In genomic region chr6:36659271-36659670, GRCh38 we compare ENCODE assay signal across 18 cellular contexts. TPM values are rescaled to one million over a fixed set of nuclear protein-coding genes. Genes with fewer than 3 reads are reported as not detected.
DNase-seq lines count a peak whose midpoint lies in the region; ATAC-seq and TF ChIP-seq lines count a peak whose summit lies in the region.
"Had no signal": no experiment of that assay in that cellular context is flagged by ENCODE, and none has a peak within 500 bp of the region (broad histone marks: within the 10 kb centered on the region; RNA-seq: fewer than 3 reads in every experiment).

No MANE protein-coding gene starts in this region.

- H3K4me1 Mint-ChIP-seq in endothelial cell (ENCODE audit: unreplicated experiment) = peaks cover 7% of the 10 kb centered on the region

- intact Hi-C loops in mammary epithelial cell (cut with micrococcal nuclease) = loop anchor here (2.0 kb wide), 1 partner anchor 14 kb away; no protein-coding TSS in a partner anchor

- no peak overlapping the region for H4K8ac ChIP-seq in mesenchymal stem cell (ENCODE audit: low read length)

- H3K4ac ChIP-seq in mesenchymal stem cell (ENCODE audit: low read depth in 1 of 2, low read length in 2 of 2) = no peak overlapping the region

- no peak overlapping the region for H2AK5ac ChIP-seq in mesenchymal stem cell (ENCODE audit: low read length, severe bottlenecking)

- H3K27me3 ChIP-seq in BLaER1 treated with 17β-estradiol and CSF1 and Interleukin-3, amounts not matched to agents 10 nM and 100 nM = no peaks in the 10 kb centered on the region
- H3K27me3 ChIP-seq in mammary epithelial cell (ENCODE audit: insufficient read depth, low read length) = no peaks in the 10 kb centered on the region
- peaks cover 0 to 17% of the 10 kb centered on the region in 2 experiments for H3K27me3 ChIP-seq in mesenchymal stem cell (ENCODE audit: control insufficient read depth in 1 of 2, insufficient read depth in 1 of 2, low read length in 2 of 2)

- H3K14ac ChIP-seq in mesenchymal stem cell (ENCODE audit: low read length in 2 of 2) = no peak overlapping the region

- no peaks in the 10 kb centered on the region for H3K27me3 Mint-ChIP-seq in endothelial cell (ENCODE audit: unreplicated experiment)

- peaks cover 33 to 100% (median 95%) of the 10 kb centered on the region in 10 experiments for H3K4me1 ChIP-seq in BLaER1 treated with 17β-estradiol and CSF1 and Interleukin-3, amounts not matched to agents 10 nM and 100 nM
- H3K4me1 ChIP-seq in HEK293 (ENCODE audit: control insufficient read depth, insufficient read depth, low read length) = peaks cover 10% of the 10 kb centered on the region
- H3K4me1 ChIP-seq in mammary epithelial cell (ENCODE audit: insufficient read depth, low read length) = peaks cover 25% of the 10 kb centered on the region
- peaks cover 9% of the 10 kb centered on the region for H3K4me1 ChIP-seq in mesenchymal stem cell (ENCODE audit: control insufficient read depth, insufficient read depth, low read depth, low read length)

- no peak overlapping the region for H3K4me3 Mint-ChIP-seq in endothelial cell (ENCODE audit: unreplicated experiment)
- H3K4me3 Mint-ChIP-seq: naive thymus-derived CD4-positive, alpha-beta T cell had no signal

- no peak overlapping the region for H3K18ac ChIP-seq in mesenchymal stem cell (ENCODE audit: low read depth in 1 of 2, low read length in 2 of 2)

- H4K91ac ChIP-seq in mesenchymal stem cell (ENCODE audit: low read length) = no peak overlapping the region

- no peak overlapping the region for H2BK120ac ChIP-seq in mesenchymal stem cell (ENCODE audit: low read depth, low read length)

- no peaks in the 10 kb centered on the region for H3K79me2 ChIP-seq in mammary epithelial cell (ENCODE audit: insufficient read depth, low read length)

- H3K79me1 ChIP-seq in mesenchymal stem cell (replicated peaks; ENCODE audit: low read length, poor library complexity, severe bottlenecking) = no peaks in the 10 kb centered on the region

- no TSS peak for BruUV-seq in mammary epithelial cell (replicated peaks; lab: Mats Ljungman, UMichigan)

- dilution Hi-C loops in mammary epithelial cell (cut with HindIII; ENCODE audit: low sequenced_read_pairs) = no loop called here

- no peak overlapping the region for H3K9ac ChIP-seq in BLaER1 treated with 17β-estradiol and CSF1 and Interleukin-3, amounts not matched to agents 10 nM and 100 nM
- no peak overlapping the region for H3K9ac ChIP-seq in mammary epithelial cell (ENCODE audit: insufficient read depth, low read length)
- peak overlapping the region; percentile 23 for H3K9ac ChIP-seq in mesenchymal stem cell (ENCODE audit: low read length)

- H3K27ac Mint-ChIP-seq in endothelial cell (ENCODE audit: unreplicated experiment) = no peak overlapping the region
- H3K27ac Mint-ChIP-seq: naive thymus-derived CD4-positive, alpha-beta T cell had no signal

- H3K9me3 ChIP-seq in BLaER1 treated with 17β-estradiol and CSF1 and Interleukin-3, amounts not matched to agents 10 nM and 100 nM (replicated peaks in 1 of 11) = no peaks in the 10 kb centered on the region
- H3K9me3 ChIP-seq in HEK293 (ENCODE audit: control insufficient read depth, insufficient read depth, low read depth, low read length) = no peaks in the 10 kb centered on the region
- H3K9me3 ChIP-seq in mammary epithelial cell (replicated peaks; ENCODE audit: insufficient read depth, low read length) = no peaks in the 10 kb centered on the region
- peaks cover 4% of the 10 kb centered on the region for H3K9me3 ChIP-seq in mesenchymal stem cell (ENCODE audit: control insufficient read depth, low read length)
- H3K9me3 ChIP-seq: gastroesophageal sphincter had no signal

- H3K4me3 ChIP-seq in BLaER1 treated with 17β-estradiol and CSF1 and Interleukin-3, amounts not matched to agents 10 nM and 100 nM = no peak overlapping the region
- no peak overlapping the region for H3K4me3 ChIP-seq in HEK293 (ENCODE audit: low read depth, low read length)
- H3K4me3 ChIP-seq in mammary epithelial cell (replicated peaks in 1 of 3; ENCODE audit: insufficient read depth in 1 of 3, low read depth in 2 of 3, low read length in 3 of 3) = no peak overlapping the region
- no peak overlapping the region for H3K4me3 ChIP-seq in mesenchymal stem cell (ENCODE audit: insufficient read depth in 1 of 2, low read depth in 1 of 2, low read length in 2 of 2)
- H3K4me3 ChIP-seq: gastroesophageal sphincter, PC-9 had no signal

- H2BK15ac ChIP-seq in mesenchymal stem cell (ENCODE audit: low read depth, poor library complexity, severe bottlenecking) = no peak overlapping the region

- no peak overlapping the region for H2BK12ac ChIP-seq in mesenchymal stem cell (ENCODE audit: low read length in 2 of 2)

- CTCF ChIA-PET in HEK293 (lab: Yijun Ruan, JAX) = interaction anchor here (0.7 to 1.3 kb wide), 3 partner anchors 13 to 43 kb away, joined by 3 to 5 read pairs (median 4); no protein-coding TSS in a partner anchor
- CTCF ChIA-PET in mammary epithelial cell (lab: Charles Lee; ENCODE audit: low non-redundant PET) = no interaction called here

- no peaks in the 10 kb centered on the region for H4K20me1 ChIP-seq in BLaER1 treated with 17β-estradiol and CSF1 and Interleukin-3, amounts not matched to agents 10 nM and 100 nM
- no peaks in the 10 kb centered on the region for H4K20me1 ChIP-seq in mammary epithelial cell (ENCODE audit: insufficient read depth, low read length)

- no peak overlapping the region for H2BK5ac ChIP-seq in mesenchymal stem cell (ENCODE audit: low read depth, low read length, poor library complexity, severe bottlenecking)

- ATAC-seq in GM18867 (IDR thresholded peaks at IDR 0.05; ENCODE audit: unreplicated experiment) (no peak), HG03460 (IDR thresholded peaks at IDR 0.05; ENCODE audit: unreplicated experiment) (no peak)
- ATAC-seq: gastroesophageal sphincter; naive thymus-derived CD4-positive, alpha-beta T cell had no signal

- no peak for TF ChIP-seq CTCF in HEK293 (tag by site-specific recombination; IDR thresholded peaks at IDR 0.05)
- no peak for TF ChIP-seq CTCF in mammary epithelial cell (conservative IDR thresholded peaks at IDR 0.05 in 1 of 2, IDR thresholded peaks at IDR 0.05 in 1 of 2; ENCODE audit: extremely low read depth in 1 of 2, insufficient read depth in 1 of 2, low read depth in 1 of 2, low read length in 2 of 2)
- no peak for TF ChIP-seq CTCF in endothelial cell (IDR thresholded peaks at IDR 0.05; ENCODE audit: unreplicated experiment)

- no peaks in the 10 kb centered on the region for H3K36me3 Mint-ChIP-seq in endothelial cell (ENCODE audit: low read depth, unreplicated experiment)
- H3K36me3 Mint-ChIP-seq: naive thymus-derived CD4-positive, alpha-beta T cell had no signal

- DNase-seq in mammary epithelial cell (peak; percentile 75), mesenchymal stem cell (peak; percentile 66), middle frontal gyrus (ENCODE audit: extremely low spot score, low spot score) (no peak), endothelial cell (ENCODE audit: low spot score) (no peak)
- DNase-seq: activated T-cell treated with anti-CD3 and anti-CD28 coated beads for 4 hours; COR-L47; cortex of kidney; kidney; naive thymus-derived CD4-positive, alpha-beta T cell; NCI-H446 treated with DMSO at 0.1 percent for 48 hours; PC-9; right cardiac atrium had no signal

- H2AFZ ChIP-seq in mammary epithelial cell (ENCODE audit: low read depth, low read length) = no peak overlapping the region
- no peak overlapping the region for H2AFZ ChIP-seq in mesenchymal stem cell (ENCODE audit: low read depth, low read length)
- H2AFZ ChIP-seq: PC-9 had no signal

- H3K27ac ChIP-seq in BLaER1 treated with 17β-estradiol and CSF1 and Interleukin-3, amounts not matched to agents 10 nM and 100 nM = no peak overlapping the region
- no peak overlapping the region for H3K27ac ChIP-seq in HEK293 (ENCODE audit: extremely low read depth, low read depth, low read length)
- no peak overlapping the region for H3K27ac ChIP-seq in mammary epithelial cell (ENCODE audit: insufficient read depth, low read depth, low read length)
- H3K27ac ChIP-seq in mesenchymal stem cell (ENCODE audit: low read length, poor library complexity, severe bottlenecking) = no peak overlapping the region
- H3K27ac ChIP-seq: gastroesophageal sphincter, PC-9 had no signal

- no peaks in the 10 kb centered on the region for H3K36me3 ChIP-seq in BLaER1 treated with 17β-estradiol and CSF1 and Interleukin-3, amounts not matched to agents 10 nM and 100 nM
- no peaks in the 10 kb centered on the region for H3K36me3 ChIP-seq in HEK293 (ENCODE audit: control insufficient read depth in 2 of 2, insufficient read depth in 1 of 2, low read length in 2 of 2)
- H3K36me3 ChIP-seq in mammary epithelial cell (ENCODE audit: insufficient read depth, low read length) = no peaks in the 10 kb centered on the region
- H3K36me3 ChIP-seq in mesenchymal stem cell (ENCODE audit: control insufficient read depth in 1 of 2, insufficient read depth in 2 of 2, low read depth in 1 of 2, low read length in 2 of 2) = no peaks in the 10 kb centered on the region
- H3K36me3 ChIP-seq: gastroesophageal sphincter had no signal

- H3K9me3 Mint-ChIP-seq in endothelial cell (ENCODE audit: unreplicated experiment) = no peaks in the 10 kb centered on the region
- H3K9me3 Mint-ChIP-seq: naive thymus-derived CD4-positive, alpha-beta T cell had no signal

- in situ Hi-C loops in mammary epithelial cell (cut with MboI; ENCODE audit: low sequenced_read_pairs in 2 of 2) = no loop called here

- H3K23ac ChIP-seq in mesenchymal stem cell (ENCODE audit: low read length in 2 of 2) = no peak overlapping the region

- H3K4me2 ChIP-seq in BLaER1 treated with 17β-estradiol and CSF1 and Interleukin-3, amounts not matched to agents 10 nM and 100 nM = peak overlapping the region; percentile 3 to 96 (median 58); a peak in 20 of 22 replicates
- H3K4me2 ChIP-seq in mammary epithelial cell (ENCODE audit: insufficient read depth, low read depth, low read length) (no peak overlapping the region), mesenchymal stem cell (ENCODE audit: low read length, poor library complexity, severe bottlenecking) (no peak overlapping the region)
- H3K4me2 ChIP-seq: PC-9 had no signal

- POLR2A ChIA-PET in HEK293 (lab: Yijun Ruan, JAX) = no interaction called here

- 0% methylated on average over 1 of the region's 1 CpG for WGBS in mammary epithelial cell (ENCODE audit: low coverage, missing lambda C conversion rate)
- WGBS in mesenchymal stem cell = 73% methylated on average over 1 of the region's 1 CpG

TF ChIP-seq in HEK293, 187 proteins besides CTCF, POLR2A, EP300 and RAD21 (continues in another document):
- 0 out of 2 replicates have a peak, but pooled peaks have one; percentile 38 for TF ChIP-seq ZNF600 (tag by site-specific recombination; IDR thresholded peaks at IDR 0.05)
- TF ChIP-seq OSR2 (tag by site-specific recombination; IDR thresholded peaks at IDR 0.05) = peak; percentile 60; the same call in 1 of the 2 replicates

RNA-seq across cellular contexts. Expression of gene CDKN1A, which starts 19.2 kb away (rescaled TPM):
- total RNA-seq in mammary epithelial cell (100 to 1,000 TPM; 687 to 707 TPM), endothelial cell (ENCODE audit: unreplicated experiment) (48.4 TPM)
- polyA plus RNA-seq in mammary epithelial cell = 414 TPM
- polyA minus RNA-seq in mammary epithelial cell = 451 TPM
- polyA plus RNA-seq in mesenchymal stem cell (2013, experiment 1 of 2) = 604 TPM
- 615 TPM for polyA plus RNA-seq in mesenchymal stem cell (2013, experiment 2 of 2)

RNA-seq across cellular contexts. Expression of gene RAB44, which starts 38.4 kb away (rescaled TPM):
- under 1 TPM in 1 of 2 donors, not detected in 1; 0.17 TPM for total RNA-seq in mammary epithelial cell
- 0.02 TPM for polyA plus RNA-seq in mammary epithelial cell
- not detected for polyA minus RNA-seq in mammary epithelial cell
- polyA plus RNA-seq in mesenchymal stem cell (2013, experiment 1 of 2) = 0.01 TPM
- 0.01 TPM for polyA plus RNA-seq in mesenchymal stem cell (2013, experiment 2 of 2)
- total RNA-seq in endothelial cell (ENCODE audit: unreplicated experiment) = not detected
- total RNA-seq: HT-29, PC-9 had no signal
- polyA plus RNA-seq: naive thymus-derived CD4-positive, alpha-beta T cell; right cardiac atrium had no signal

Comparison
In these comparisons a context has a peak if more than half of its experiments do, and no peak if none do; other contexts are left out.
1. H3K4me2 ChIP-seq: peak in BLaER1 treated with 17β-estradiol and CSF1 and Interleukin-3, amounts not matched to agents 10 nM and 100 nM (11 of 11); none in mammary epithelial cell (single experiment) and mesenchymal stem cell (single experiment).
2. DNase-seq: peak in mammary epithelial cell (single experiment) and mesenchymal stem cell (single experiment); none in middle frontal gyrus (single experiment) and endothelial cell (single experiment).
3. RNA of gene CDKN1A, which starts 19.2 kb away (total RNA-seq): 687 to 707 TPM in mammary epithelial cell; 48.4 TPM in endothelial cell (single experiment); every median in the first group is over 10 times any median in the second.